25 cellular contexts compared by ENCODE assay signal in the genomic region with DNA sequence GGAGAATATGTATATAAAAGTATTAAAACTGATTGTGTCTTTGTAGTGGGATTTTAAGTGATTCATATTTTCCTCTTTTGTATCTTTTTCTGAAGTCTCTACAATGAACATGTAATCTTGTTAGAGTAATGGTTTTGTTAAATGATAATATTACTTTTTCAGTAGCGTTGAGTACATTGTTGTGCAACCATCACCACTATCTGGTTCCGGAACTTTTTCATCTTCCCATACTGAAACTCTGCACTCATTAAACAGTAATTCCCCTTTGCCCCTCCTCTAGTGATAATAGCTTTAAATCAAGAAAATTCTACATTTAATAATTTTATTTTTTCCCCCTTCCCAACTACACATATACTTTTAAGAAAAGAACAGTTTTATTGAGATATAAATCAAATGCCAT. TPM values are rescaled to one million over a fixed set of nuclear protein-coding genes. Genes with fewer than 3 reads are reported as not detected.
A peak's percentile ranks its signal among the peaks of the same experiment; 100 is the strongest.
DNase-seq lines count a peak whose midpoint lies in the region; ATAC-seq and TF ChIP-seq lines count a peak whose summit lies in the region.
"Had no signal": no experiment of that assay in that cellular context is flagged by ENCODE, and none has a peak within 500 bp of the region (broad histone marks: within the 10 kb centered on the region; RNA-seq: fewer than 3 reads in every experiment).

No MANE protein-coding gene starts in this region.

- H3K9me3 ChIP-seq in ES-I3 (ENCODE audit: control insufficient read depth, insufficient read depth, low read length) (peaks cover 14% of the 10 kb centered on the region), SJSA1 (replicated peaks) (0 out of 2 replicates have a peak, but pooled peaks cover 3% of the 10 kb centered on the region), gastrocnemius medialis (no peaks in the 10 kb centered on the region)
- H3K9me3 ChIP-seq: MG63 had no signal

- peak overlapping the region; percentile 73 for H3K4me3 Mint-ChIP-seq in neural crest cell
- H3K4me3 Mint-ChIP-seq: activated naive CD8-positive, alpha-beta T cell; CD14-positive monocyte; effector memory CD8-positive, alpha-beta T cell; natural killer cell had no signal

- peaks cover 60% of the 10 kb centered on the region for H3K4me1 Mint-ChIP-seq in neural crest cell
- H3K4me1 Mint-ChIP-seq: CD14-positive monocyte, natural killer cell had no signal

- no peaks in the 10 kb centered on the region for H3K27me3 ChIP-seq in SJSA1 (replicated peaks)
- no peaks in the 10 kb centered on the region for H3K27me3 ChIP-seq in gastrocnemius medialis
- H3K27me3 ChIP-seq: heart right ventricle, MG63, spleen had no signal

- in situ Hi-C loops in gastrocnemius medialis (cut with MboI; ENCODE audit: low sequenced_read_pairs in 4 of 4) = no loop called here

- H3K36me3 ChIP-seq in ES-I3 (ENCODE audit: insufficient read depth, low read length) (no peaks in the 10 kb centered on the region), SJSA1 (no peaks in the 10 kb centered on the region), gastrocnemius medialis (no peaks in the 10 kb centered on the region)
- H3K36me3 ChIP-seq: heart right ventricle, MG63, spleen had no signal

- intact Hi-C loops in gastrocnemius medialis (cut with DNase I; ENCODE audit: low total_unique reads) = no loop called here

- H3K4me1 ChIP-seq in ES-I3 (ENCODE audit: insufficient read depth, low read length) = peaks cover 32% of the 10 kb centered on the region
- H3K4me1 ChIP-seq in SJSA1 (replicated peaks) = peaks cover 34% of the 10 kb centered on the region
- H3K4me1 ChIP-seq in gastrocnemius medialis = no peaks in the 10 kb centered on the region
- H3K4me1 ChIP-seq: spleen had no signal

- DNase-seq in SJSA1 (ENCODE audit: low read depth in 1 of 2, low spot score in 2 of 2) (no peak), fibroblast of pulmonary artery (ENCODE audit: low read depth) (peak; percentile 49), neural crest cell (ENCODE audit: low read depth, low spot score) (no peak), OCI-M1 (lab: John Stamatoyannopoulos, UW) (no peak), NCI-H1105 treated with DMSO at 0.1 percent for 48 hours (lab: John Stamatoyannopoulos, UW) (no peak), gastrocnemius medialis (no peak)
- no peak for DNase-seq in stimulated activated naive CD4-positive, alpha-beta T cell (lab: John Stamatoyannopoulos, UW)
- DNase-seq: activated CD8-positive, alpha-beta memory T cell treated with anti-CD3 and anti-CD28 coated beads for 24 hours; DMS153; effector memory CD8-positive, alpha-beta T cell; HCEC 1CT; IMR-90; MG63; natural killer cell; NCI-H2171 treated with DMSO at 0.1 percent for 48 hours; NCI-H748 treated with DMSO at 0.1 percent for 48 hours; spleen had no signal

- H3K9me3 Mint-ChIP-seq in neural crest cell = peaks cover 7% of the 10 kb centered on the region

- peaks cover 10% of the 10 kb centered on the region for H3K36me3 Mint-ChIP-seq in neural crest cell (ENCODE audit: low read depth)
- H3K36me3 Mint-ChIP-seq: activated naive CD8-positive, alpha-beta T cell; CD14-positive monocyte; natural killer cell had no signal

- peak overlapping the region; percentile 100 for H3K27ac ChIP-seq in SJSA1
- no peak overlapping the region for H3K27ac ChIP-seq in gastrocnemius medialis
- H3K27ac ChIP-seq: SK-N-MC, spleen had no signal

- no peaks in the 10 kb centered on the region for H3K27me3 Mint-ChIP-seq in neural crest cell (ENCODE audit: low read depth)

- H3K4me3 ChIP-seq in SJSA1 (no peak overlapping the region), fibroblast of pulmonary artery (replicated peaks; ENCODE audit: low read depth, low read length) (no peak overlapping the region), gastrocnemius medialis (no peak overlapping the region)
- H3K4me3 ChIP-seq: MG63, SK-N-MC, spleen had no signal

- H3K9ac ChIP-seq in ES-I3 (ENCODE audit: low read depth, low read length) = peak overlapping the region; percentile 30; the same call in 1 of the 2 replicates

- TF ChIP-seq CTCF in fibroblast of pulmonary artery (IDR thresholded peaks at IDR 0.05; ENCODE audit: low read length, missing control alignments) (no peak), neural crest cell (conservative IDR thresholded peaks at IDR 0.05) (no peak), gastrocnemius medialis (IDR thresholded peaks at IDR 0.05 in 4 of 5, conservative IDR thresholded peaks at IDR 0.05 in 1 of 5) (no peak)

- H3K27ac Mint-ChIP-seq in neural crest cell (ENCODE audit: unreplicated experiment) = peak overlapping the region; percentile 100
- H3K27ac Mint-ChIP-seq: activated naive CD8-positive, alpha-beta T cell; effector memory CD8-positive, alpha-beta T cell; natural killer cell had no signal

- no peak for ATAC-seq in gastrocnemius medialis
- ATAC-seq: activated CD4-positive, CD25-positive, alpha-beta regulatory T cell treated with anti-CD3 and anti-CD28 coated beads, Interleukin-2, amount 50 U/mL, for 24 hours; effector memory CD8-positive, alpha-beta T cell; natural killer cell had no signal

- no peak for TF ChIP-seq POLR2A in gastrocnemius medialis (IDR thresholded peaks at IDR 0.05)

RNA-seq across cellular contexts. Expression of a gene that starts 23.3 kb away (rescaled TPM):
- 18.7 and 22.5 TPM in 2 replicates for total RNA-seq in SJSA1 (2014; rRNA removed; shearing (Covaris generic))
- total RNA-seq in neural crest cell = 36.4 and 40.1 TPM in 2 replicates
- total RNA-seq in gastrocnemius medialis = 1 to 10 TPM in 2 of 4 donors, under 1 TPM in 2; 0.20 to 1.7 (median 0.98) TPM

RNA-seq across cellular contexts. Expression of a gene that starts 37.4 kb away (rescaled TPM):
- total RNA-seq in SJSA1 (2014; rRNA removed; shearing (Covaris generic)) = 0.53 TPM in 1 of 2 replicates, not detected in the other
- total RNA-seq in neural crest cell (not detected in 2 replicates), gastrocnemius medialis (not detected)
- total RNA-seq: IMR-90, lung microvascular endothelial cell, natural killer cell, pulmonary artery endothelial cell had no signal
